Comparison of ENCODE assay signal across 8 cellular contexts in genomic region chr7:32891046-32891799, GRCh38. TPM values are rescaled to one million over a fixed set of nuclear protein-coding genes. Genes with fewer than 3 reads are reported as not detected.
DNase-seq lines count a peak whose midpoint lies in the region; ATAC-seq and TF ChIP-seq lines count a peak whose summit lies in the region.

Gene KBTBD2, minus strand, starts transcription at chr7:32891760. Its CDS starts 12,156 bp downstream, at chr7:32879604.

- H3K4me2 ChIP-seq in IMR-90 (ENCODE audit: low read depth, low read length) = peak within 1 kb of the TSS; percentile 97

- peak within 1 kb of the TSS; percentile 100 for H3K9ac ChIP-seq in IMR-90 (ENCODE audit: low read depth, low read length)

- H3K18ac ChIP-seq in IMR-90 (ENCODE audit: low read depth, low read length) = peak within 1 kb of the TSS; percentile 91

- H3K9me1 ChIP-seq in IMR-90 (ENCODE audit: insufficient read depth, low read length) = 0 out of 2 replicates have a peak, but pooled peaks cover 7% of the 10 kb centered on the region

- H3K4me1 ChIP-seq in IMR-90 (ENCODE audit: control insufficient read depth, insufficient read depth, low read length) (peaks cover 2% of the 10 kb centered on the region; the same call in 1 of the 2 replicates), foreskin keratinocyte (peaks cover 12% of the 10 kb centered on the region), neuron (ENCODE audit: insufficient read depth, low read length) (peaks cover 20% of the 10 kb centered on the region)

- H4K91ac ChIP-seq in IMR-90 (ENCODE audit: insufficient read depth, low read depth, low read length) = peak within 1 kb of the TSS; percentile 93

- dilution Hi-C loops in IMR-90 (cut with HindIII; ENCODE audit: low sequenced_read_pairs, unreplicated experiment) = no loop called here

- H3K4ac ChIP-seq in IMR-90 (ENCODE audit: low read depth, low read length) = peak within 1 kb of the TSS; percentile 94

- peak within 1 kb of the TSS; percentile 25 for H2AK5ac ChIP-seq in IMR-90 (ENCODE audit: low read depth, low read length)

- H3K27me3 ChIP-seq in IMR-90 (ENCODE audit: control insufficient read depth, insufficient read depth, low read length) (no peaks in the 10 kb centered on the region), foreskin keratinocyte (no peaks in the 10 kb centered on the region), neuron (ENCODE audit: insufficient read depth, low read length) (no peaks in the 10 kb centered on the region)

- TF ChIP-seq CTCF in IMR-90 (conservative IDR thresholded peaks at IDR 0.05; ENCODE audit: low read depth, low read length) (0 out of 2 replicates have a peak, but pooled peaks have one; percentile 3), foreskin keratinocyte (conservative IDR thresholded peaks at IDR 0.05) (peak; percentile 39)

- ATAC-seq in GM21528 (IDR thresholded peaks at IDR 0.05; ENCODE audit: low FRiP score, unreplicated experiment) (peak; percentile 63), IMR-90 (ENCODE audit: low read depth) (peak; percentile 77), foreskin keratinocyte (peak; percentile 77)

- peak within 1 kb of the TSS; percentile 99 for H3K23ac ChIP-seq in IMR-90 (ENCODE audit: low read depth, low read length)

- DNase-seq in DMS79 (lab: John Stamatoyannopoulos, UW) = peak; percentile 64
- peak; percentile 84 for DNase-seq in IMR-90
- peak; percentile 89 for DNase-seq in SHP77 treated with DMSO at 0.1 percent for 48 hours (lab: John Stamatoyannopoulos, UW)
- DNase-seq in activated gamma-delta T cell (lab: John Stamatoyannopoulos, UW) = peak; percentile 93
- DNase-seq in foreskin keratinocyte = peak; percentile 22 to 60
- peak; percentile 46 for DNase-seq in stromal cell of bone marrow (ENCODE audit: low read depth)

- TF ChIP-seq POLR2A in IMR-90 (IDR thresholded peaks at IDR 0.05; ENCODE audit: low read depth, low read length) = peak; percentile 82; the same call in 1 of the 2 replicates

- peak within 1 kb of the TSS; percentile 93 for H2AFZ ChIP-seq in IMR-90 (replicated peaks; ENCODE audit: low read length, poor library complexity)
- H2AFZ ChIP-seq in neuron (ENCODE audit: low read depth, low read length) = peak within 1 kb of the TSS; percentile 74

- peak within 1 kb of the TSS; percentile 71 for H2BK120ac ChIP-seq in IMR-90 (ENCODE audit: low read depth, low read length)

- no peak within 1 kb of the TSS for H2BK20ac ChIP-seq in IMR-90 (ENCODE audit: low read depth, low read length)

- peak within 1 kb of the TSS; percentile 77 for H3K14ac ChIP-seq in IMR-90 (replicated peaks; ENCODE audit: low read depth, low read length)

- H3K4me3 ChIP-seq in IMR-90 (ENCODE audit: insufficient read depth, low read depth, low read length) (peak within 1 kb of the TSS; percentile 86), neuron (ENCODE audit: low read length) (peak within 1 kb of the TSS; percentile 96)

- H3K27ac ChIP-seq in IMR-90 (ENCODE audit: insufficient read depth, low read length) (peak within 1 kb of the TSS; percentile 100), foreskin keratinocyte (peak within 1 kb of the TSS; percentile 92)

- no TSS peak for BruUV-seq in IMR-90 (replicated peaks; lab: Mats Ljungman, UMichigan)

- peak within 1 kb of the TSS; percentile 92 for H3K56ac ChIP-seq in IMR-90 (ENCODE audit: extremely low read depth, insufficient read depth, low read length)

- intact Hi-C loops in IMR-90 (cut with micrococcal nuclease) = loop anchor here (1.0 to 5.0 kb wide), 4 partner anchors 51 to 216 kb away; partner anchors contain the start of genes NT5C3A and RP9

- H4K20me1 ChIP-seq in IMR-90 (ENCODE audit: insufficient read depth, low read length) = peaks cover 29% of the 10 kb centered on the region

- no peaks in the 10 kb centered on the region for H3K36me3 ChIP-seq in IMR-90 (ENCODE audit: control insufficient read depth, insufficient read depth, low read length)
- H3K36me3 ChIP-seq in neuron (ENCODE audit: insufficient read depth, low read length) = no peaks in the 10 kb centered on the region

- no peaks in the 10 kb centered on the region for H3K9me3 ChIP-seq in IMR-90 (ENCODE audit: control insufficient read depth, insufficient read depth, low read length)
- no peaks in the 10 kb centered on the region for H3K9me3 ChIP-seq in neuron (ENCODE audit: low read length)

- WGBS in IMR-90 (ENCODE audit: extremely low coverage in 2 of 2, insufficient read length in 1 of 2), 2 experiments = 0% methylated on average over 19 of the region's 104 CpGs; no CpG with 5 or more reads in 1 of the 2 experiments

- H4K5ac ChIP-seq in IMR-90 (ENCODE audit: low read depth, low read length) = peak within 1 kb of the TSS; percentile 81

- H2BK15ac ChIP-seq in IMR-90 (ENCODE audit: low read depth, low read length) = peak within 1 kb of the TSS; percentile 3; the same call in 1 of the 3 replicates

- CTCF ChIA-PET in IMR-90 (lab: Yijun Ruan, JAX) = no interaction called here

- peaks cover 0 to 10% of the 10 kb centered on the region in 2 experiments; a peak in 1 of 4 replicates for H3K79me1 ChIP-seq in IMR-90 (ENCODE audit: low read depth in 1 of 2, low read length in 2 of 2)

- no peak for TF ChIP-seq RAD21 in IMR-90 (IDR thresholded peaks at IDR 0.05; ENCODE audit: low read length)

- POLR2A ChIA-PET in IMR-90 (lab: Charles Lee; ENCODE audit: unreplicated experiment) = interaction anchor here (0.6 kb wide), 1 partner anchor 1913 kb away, joined by 3 read pairs; no protein-coding TSS in a partner anchor

- in situ Hi-C loops in IMR-90 (cut with MboI; ENCODE audit: low sequenced_read_pairs) = no loop called here

- H2AK9ac ChIP-seq in IMR-90 (replicated peaks; ENCODE audit: low read depth, low read length, poor library complexity) = peak within 1 kb of the TSS; percentile 89

- peak within 1 kb of the TSS; percentile 98 for H2BK5ac ChIP-seq in IMR-90 (ENCODE audit: low read depth, low read length, poor library complexity, severe bottlenecking)

- H4K8ac ChIP-seq in IMR-90 (ENCODE audit: low read depth in 2 of 2, low read length in 2 of 2) = peak within 1 kb of the TSS; percentile 90 to 91

TF ChIP-seq in IMR-90, 13 proteins besides CTCF, POLR2A, EP300 and RAD21:
- peak; percentile 61 for TF ChIP-seq BHLHE40 (IDR thresholded peaks at IDR 0.05; ENCODE audit: low read depth, low read length)
- peak; percentile 46; the same call in 1 of the 2 replicates for TF ChIP-seq MAZ (IDR thresholded peaks at IDR 0.05; ENCODE audit: borderline replicate concordance, low read depth, low read length)
- no peak for TF ChIP-seq MAFK (IDR thresholded peaks at IDR 0.05; ENCODE audit: low read depth, low read length)
- peak; percentile 8; the same call in 1 of the 2 replicates for TF ChIP-seq MXI1 (IDR thresholded peaks at IDR 0.05; ENCODE audit: borderline replicate concordance, low read depth, low read length)
- TF ChIP-seq RCOR1 (IDR thresholded peaks at IDR 0.05; ENCODE audit: insufficient replicate concordance, low read length) = no peak
- TF ChIP-seq CHD1 (IDR thresholded peaks at IDR 0.05; ENCODE audit: low read depth, low read length) = 0 out of 2 replicates have a peak, but pooled peaks have one; percentile 48
TF ChIP-seq in IMR-90: peak in this region for 4.

RNA-seq across cellular contexts. Expression of gene KBTBD2, which starts in this region (rescaled TPM):
- 32.3 and 41.7 TPM in 2 replicates for total RNA-seq in IMR-90 (2012; rRNA removed)
- 11.0 and 13.2 TPM in 2 replicates for polyA plus RNA-seq in IMR-90 (2012; rRNA removed)
- polyA plus RNA-seq in IMR-90 (2012; cell fraction: cytosol; rRNA removed) = 2.9 and 3.3 TPM in 2 replicates
- 5.7 and 31.2 TPM in 2 replicates for polyA plus RNA-seq in IMR-90 (2012; cell fraction: nucleus; rRNA removed; ENCODE audit: low replicate concordance)
- total RNA-seq in foreskin keratinocyte = 31.1 and 31.2 TPM in 2 replicates
- polyA plus RNA-seq in foreskin keratinocyte = 12.6 and 14.4 TPM in 2 replicates

Comparison
In these comparisons a context has a peak if more than half of its experiments do, and no peak if none do; other contexts are left out.
1. Peak in every context shown above with its lines: DNase-seq, ATAC-seq, H3K4me3 ChIP-seq and H3K27ac ChIP-seq.
2. DNase-seq: peak in every context shown above with its lines; median percentile 93 in activated gamma-delta T cell; 89 in SHP77 treated with DMSO at 0.1 percent for 48 hours; 84 in IMR-90; 64 in DMS79; 46 in stromal cell of bone marrow; 41 in foreskin keratinocyte.